In genomic region chr3:66928252-66928651, GRCh38 we compare ENCODE assay signal across 35 cellular contexts.
"Had no signal": no experiment of that assay in that cellular context is flagged by ENCODE, and none has a peak within 500 bp of the region (broad histone marks: within the 10 kb centered on the region; RNA-seq: fewer than 3 reads in every experiment).

No MANE protein-coding gene starts in this region.

- H3K4me3 ChIP-seq: MG63 had no signal

- H3K9ac ChIP-seq: KMS-11 had no signal

- H3K36me3 ChIP-seq: MG63 had no signal

- H3K27ac ChIP-seq: KMS-11 had no signal

- H3K4me2 ChIP-seq: KMS-11 had no signal

- H3K9me3 ChIP-seq: MG63 had no signal

- DNase-seq: Kasumi-1, KG1, MG63, MM.1S, MV-4-11, NCI-H1048, NCI-H1092, NCI-H1092 treated with DMSO at 0.1 percent for 48 hours, NCI-H1105, NCI-H1105 treated with DMSO at 0.1 percent for 48 hours, NCI-H1417, NCI-H1436, NCI-H1436 treated with DMSO at 0.1 percent for 48 hours, NCI-H146, NCI-H1694, NCI-H1694 treated with DMSO at 0.1 percent for 48 hours, NCI-H187, NCI-H187 treated with DMSO at 0.1 percent for 48 hours, NCI-H1930, NCI-H2029, NCI-H2029 treated with DMSO at 0.1 percent for 48 hours, NCI-H2081, NCI-H2081 treated with DMSO at 0.1 percent for 48 hours, NCI-H2107, NCI-H2171, NCI-H2171 treated with DMSO at 0.1 percent for 48 hours, NCI-H2227 treated with DMSO at 0.1 percent for 48 hours, NCI-H226, NCI-H345, NCI-H446, NCI-H446 treated with DMSO at 0.1 percent for 48 hours, NCI-H510A, NCI-H510A treated with DMSO at 0.1 percent for 48 hours, NCI-H524 had no signal
